ENCODE assay signal across 9 cellular contexts in the genomic region with DNA sequence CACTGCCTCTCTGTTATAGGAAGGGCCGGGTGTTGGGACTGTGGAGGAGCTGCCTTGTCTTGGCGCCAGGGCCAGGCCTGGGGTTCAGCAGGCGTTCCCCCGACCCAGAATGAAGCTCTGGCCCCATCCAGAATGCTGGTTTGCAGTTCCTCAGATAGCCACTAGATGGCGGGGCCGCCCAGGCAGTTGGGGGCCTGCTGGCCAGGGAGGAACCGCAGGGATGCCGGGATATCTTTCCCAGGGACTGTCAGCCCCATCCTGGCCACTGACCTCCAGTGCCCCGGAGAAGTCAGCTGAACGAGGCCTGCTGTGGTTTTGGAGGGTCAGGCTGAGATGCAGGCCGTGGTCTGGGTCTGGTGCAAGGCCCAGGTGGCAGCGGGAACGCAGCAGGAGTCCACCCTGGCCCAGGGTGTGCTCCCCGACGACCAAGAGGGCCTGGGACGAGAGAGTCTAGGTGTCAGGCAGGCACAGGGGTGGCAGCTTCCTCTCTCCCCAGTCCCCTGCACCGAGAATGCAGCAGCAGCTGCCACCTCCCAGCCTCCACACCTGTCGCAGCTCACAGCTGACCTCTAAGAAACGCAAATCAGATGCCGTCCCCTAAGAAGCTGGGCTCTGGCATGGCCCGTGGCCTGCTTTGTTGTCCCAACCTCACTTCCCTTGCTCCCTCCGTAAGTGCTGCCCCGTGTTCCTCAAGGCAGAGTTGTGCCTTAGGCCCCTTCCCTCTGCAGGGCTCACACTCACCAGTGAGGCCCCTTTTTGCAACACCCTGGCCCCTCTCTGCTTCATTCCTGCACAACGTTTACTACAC. TPM values are rescaled to one million over a fixed set of nuclear protein-coding genes. Genes with fewer than 3 reads are reported as not detected.
DNase-seq lines count a peak whose midpoint lies in the region; ATAC-seq and TF ChIP-seq lines count a peak whose summit lies in the region.
"Had no signal": no experiment of that assay in that cellular context is flagged by ENCODE, and none has a peak within 500 bp of the region (broad histone marks: within the 10 kb centered on the region; RNA-seq: fewer than 3 reads in every experiment).

No MANE protein-coding gene starts in this region.

- no peaks in the 10 kb centered on the region for H3K79me2 ChIP-seq in smooth muscle cell (ENCODE audit: low read depth)

- TF ChIP-seq CTCF in astrocyte of the spinal cord (IDR thresholded peaks at IDR 0.05; ENCODE audit: low read depth, low read length) (peak; percentile 98), smooth muscle cell (IDR thresholded peaks at IDR 0.05; ENCODE audit: borderline replicate concordance, insufficient read depth, poor library complexity, severe bottlenecking) (peak; percentile 99)

- WGBS in smooth muscle cell (ENCODE audit: low lambda C conversion rate): 49% methylated on average over 24 of the region's 24 CpGs

- peak; percentile 95 for DNase-seq in GM03348 (ENCODE audit: low spot score)
- peak; percentile 71 for DNase-seq in MG63
- DNase-seq in T1000 (lab: John Stamatoyannopoulos, UW): peak; percentile 73
- peak; percentile 56 for DNase-seq in astrocyte of the spinal cord (ENCODE audit: low read depth, low spot score)
- peak; percentile 42 for DNase-seq in iPS DF 19.7 (ENCODE audit: low read depth, low spot score)
- peak; percentile 50 for DNase-seq in smooth muscle cell (lab: John Stamatoyannopoulos, UW; ENCODE audit: unreplicated experiment)

- no peak for ATAC-seq in HG02981 (IDR thresholded peaks at IDR 0.05; ENCODE audit: unreplicated experiment)
- ATAC-seq in HG03039 (IDR thresholded peaks at IDR 0.05; ENCODE audit: unreplicated experiment): no peak

- H3K4me1 ChIP-seq in smooth muscle cell (ENCODE audit: low read depth): no peaks in the 10 kb centered on the region

- H3K27me3 ChIP-seq in MG63: no peaks in the 10 kb centered on the region
- no peaks in the 10 kb centered on the region for H3K27me3 ChIP-seq in smooth muscle cell (ENCODE audit: low read depth)

- H3K36me3 ChIP-seq in MG63: no peaks in the 10 kb centered on the region
- no peaks in the 10 kb centered on the region for H3K36me3 ChIP-seq in smooth muscle cell (ENCODE audit: low read depth)

- no peak overlapping the region for H3K9ac ChIP-seq in smooth muscle cell (ENCODE audit: low read depth)

- no peaks in the 10 kb centered on the region for H4K20me1 ChIP-seq in smooth muscle cell (ENCODE audit: low read depth)

- no peaks in the 10 kb centered on the region for H3K9me3 ChIP-seq in MG63
- no peaks in the 10 kb centered on the region for H3K9me3 ChIP-seq in smooth muscle cell (replicated peaks; ENCODE audit: low read depth)

- no peak overlapping the region for H3K27ac ChIP-seq in smooth muscle cell (ENCODE audit: low read depth)
- H3K27ac ChIP-seq: epithelial cell of prostate had no signal

- no peak overlapping the region for H2AFZ ChIP-seq in smooth muscle cell (ENCODE audit: low read depth)

- H3F3A ChIP-seq in smooth muscle cell (ENCODE audit: low read depth): no peaks in the 10 kb centered on the region

- H3K4me2 ChIP-seq in smooth muscle cell: no peak overlapping the region

- in situ Hi-C loops in astrocyte of the spinal cord (cut with HindIII; ENCODE audit: low sequenced_read_pairs): no loop called here

- H3K4me3 ChIP-seq in MG63: no peak overlapping the region
- no peak overlapping the region for H3K4me3 ChIP-seq in astrocyte of the spinal cord (ENCODE audit: low read depth, low read length)
- H3K4me3 ChIP-seq in smooth muscle cell: no peak overlapping the region

RNA-seq across cellular contexts. Expression of gene RMI2, which starts 51.2 kb away (rescaled TPM):
- total RNA-seq in MG63 (2014; rRNA removed; shearing (Covaris generic); ENCODE audit: low replicate concordance): 25.8 and 27.4 TPM in 2 replicates
- 6.1 and 9.7 TPM in 2 replicates for total RNA-seq in smooth muscle cell
- 9.8 and 11.3 TPM in 2 replicates for polyA plus RNA-seq in smooth muscle cell

Comparison
In these comparisons a context has a peak if more than half of its experiments do, and no peak if none do; other contexts are left out.
1. DNase-seq: peak in every context shown above with its lines; median percentile 95 in GM03348; 73 in T1000; 71 in MG63; 56 in astrocyte of the spinal cord; 50 in smooth muscle cell; 42 in iPS DF 19.7.